In genomic region chr5:3661755-3662296, GRCh38 we compare ENCODE assay signal across 22 cellular contexts.
"Had no signal": no experiment of that assay in that cellular context is flagged by ENCODE, and none has a peak within 500 bp of the region (broad histone marks: within the 10 kb centered on the region; RNA-seq: fewer than 3 reads in every experiment).

No MANE protein-coding gene starts in this region.

- H3K27me3 Mint-ChIP-seq: activated naive CD4-positive, alpha-beta T cell treated with anti-CD3 and anti-CD28 coated beads, Interleukin-2, amount 50 U/mL, for 24 hours; stimulated activated naive CD8-positive, alpha-beta T cell treated with anti-CD3 and anti-CD28 coated beads, Interleukin-15, Interleukin-2, amounts not matched to agents 100 ng/mL and 50 ng/mL, for 24 hours had no signal

- H3K36me3 Mint-ChIP-seq: naive thymus-derived CD8-positive, alpha-beta T cell had no signal

- H3K4me1 ChIP-seq: ascending aorta, esophagus squamous epithelium, heart right ventricle, suprapubic skin, transverse colon had no signal

- H3K27ac ChIP-seq: ascending aorta, esophagus squamous epithelium, heart right ventricle, neutrophil, suprapubic skin, transverse colon, WERI-Rb-1 had no signal

- H3K36me3 ChIP-seq: ascending aorta, esophagus squamous epithelium, heart right ventricle, neutrophil, suprapubic skin, transverse colon, WERI-Rb-1 had no signal

- DNase-seq: activated CD4-positive, alpha-beta T cell treated with anti-CD3 and anti-CD28 coated beads for 1 hour; activated effector memory CD4-positive, alpha-beta T cell treated with anti-CD3 and anti-CD28 coated beads, Interleukin-2, amount 50 U/mL, for 16 hours; activated T-cell treated with anti-CD3 and anti-CD28 coated beads, Interleukin-2, amount 50 U/mL, for 72 hours; cerebellar nuclear complex; effector memory CD4-positive, alpha-beta T cell; esophagus squamous epithelium; heart right ventricle; kidney glomerular epithelial cell; left ventricle myocardium superior; naive thymus-derived CD8-positive, alpha-beta T cell; posterior cingulate gyrus; retina; stimulated activated CD4-positive, alpha-beta T cell treated with anti-CD3 and anti-CD28 coated beads, Interleukin-12 subunit alpha, Interleukin-12 subunit beta, amount 100 ng/mL, for 4 hours; stimulated activated CD4-positive, alpha-beta T cell treated with anti-CD3 and anti-CD28 coated beads, Interleukin-2, amount 100 ng/mL, for 24 hours; transverse colon; WERI-Rb-1 had no signal

- H3K4me1 Mint-ChIP-seq: activated naive CD4-positive, alpha-beta T cell treated with anti-CD3 and anti-CD28 coated beads, Interleukin-2, amount 50 U/mL, for 24 hours; naive thymus-derived CD8-positive, alpha-beta T cell had no signal

- H3K27ac Mint-ChIP-seq: activated naive CD4-positive, alpha-beta T cell treated with anti-CD3 and anti-CD28 coated beads, Interleukin-2, amount 50 U/mL, for 24 hours; activated T-cell treated with anti-CD3 and anti-CD28 coated beads, Interleukin-2, amount 50 U/mL, for 72 hours; naive thymus-derived CD8-positive, alpha-beta T cell; stimulated activated naive CD8-positive, alpha-beta T cell treated with anti-CD3 and anti-CD28 coated beads, Interleukin-15, Interleukin-2, amounts not matched to agents 100 ng/mL and 50 ng/mL, for 24 hours; T-helper 1 cell treated with Interleukin-12 subunit alpha and Interleukin-12 subunit beta and Interleukin-4 antibody, amounts not matched to agents 30 μg/mL and 1 μg/mL, for 36 hours had no signal

- H3K9me3 ChIP-seq: ascending aorta, esophagus squamous epithelium, heart right ventricle, neutrophil, suprapubic skin, transverse colon had no signal

- H3K4me3 Mint-ChIP-seq: activated naive CD4-positive, alpha-beta T cell treated with anti-CD3 and anti-CD28 coated beads, Interleukin-2, amount 50 U/mL, for 24 hours; activated T-cell treated with anti-CD3 and anti-CD28 coated beads, Interleukin-2, amount 50 U/mL, for 72 hours; naive thymus-derived CD8-positive, alpha-beta T cell; stimulated activated naive CD8-positive, alpha-beta T cell treated with anti-CD3 and anti-CD28 coated beads, Interleukin-15, Interleukin-2, amounts not matched to agents 100 ng/mL and 50 ng/mL, for 24 hours; T-helper 1 cell treated with Interleukin-12 subunit alpha and Interleukin-12 subunit beta and Interleukin-4 antibody, amounts not matched to agents 30 μg/mL and 1 μg/mL, for 36 hours had no signal

- H3K4me3 ChIP-seq: esophagus squamous epithelium, heart right ventricle, suprapubic skin, transverse colon had no signal

- H3K9me3 Mint-ChIP-seq: activated naive CD4-positive, alpha-beta T cell treated with anti-CD3 and anti-CD28 coated beads, Interleukin-2, amount 50 U/mL, for 24 hours; T-helper 1 cell treated with Interleukin-12 subunit alpha and Interleukin-12 subunit beta and Interleukin-4 antibody, amounts not matched to agents 30 μg/mL and 1 μg/mL, for 36 hours had no signal

- ATAC-seq: activated T-cell treated with anti-CD3 and anti-CD28 coated beads, Interleukin-2, amount 50 U/mL, for 72 hours; heart right ventricle; left ventricle myocardium superior; naive thymus-derived CD8-positive, alpha-beta T cell had no signal

- H3K27me3 ChIP-seq: ascending aorta, esophagus squamous epithelium, neutrophil, suprapubic skin, transverse colon had no signal
